Comparison of ENCODE assay signal across 27 cellular contexts in genomic region chr18:6855767-6856166, GRCh38.
"Had no signal": no experiment of that assay in that cellular context is flagged by ENCODE, and none has a peak within 500 bp of the region (broad histone marks: within the 10 kb centered on the region; RNA-seq: fewer than 3 reads in every experiment).

No MANE protein-coding gene starts in this region.

- H3K27me3 ChIP-seq: hepatocyte, left lung, neural progenitor cell, ovary, right atrium auricular region, right lobe of liver, stomach, testis, thyroid gland, transverse colon, upper lobe of left lung had no signal

- H3K4me2 ChIP-seq: hepatocyte, neural progenitor cell, smooth muscle cell had no signal

- H2AFZ ChIP-seq: hepatocyte, neural progenitor cell had no signal

- H3K36me3 ChIP-seq: left lung, lower lobe of right lung, ovary, right atrium auricular region, right lobe of liver, transverse colon had no signal

- H3K4me3 ChIP-seq: hepatocyte, left lung, lower lobe of right lung, neural progenitor cell, ovary, right atrium auricular region, right lobe of liver, smooth muscle cell, stomach, testis, thyroid gland, transverse colon, upper lobe of left lung had no signal

- H3K9ac ChIP-seq: neural progenitor cell had no signal

- DNase-seq: islet precursor cell; kidney glomerular epithelial cell; left cardiac atrium; lower lobe of right lung; mammary epithelial cell; mesendoderm; naive B cell; natural killer cell; nephron progenitor cell; ovary; stimulated activated CD4-positive, alpha-beta T cell treated with anti-CD3 and anti-CD28 coated beads, Interleukin-1b, Interleukin-23, amount 100 ng/mL, for 48 hours; stimulated activated CD4-positive, alpha-beta T cell treated with anti-CD3 and anti-CD28 coated beads, Interleukin-2, amount 100 ng/mL, for 48 hours; stimulated activated CD4-positive, alpha-beta T cell treated with anti-CD3 and anti-CD28 coated beads, Interleukin-4, amount 100 ng/mL, for 4 hours; stimulated activated CD8-positive, alpha-beta memory T cell treated with anti-CD3 and anti-CD28 coated beads, Interleukin-4, amount 100 ng/mL, for 48 hours; stimulated activated naive B cell treated with anti-CD40 and anti-IgM and Interleukin-4, amounts not matched to agents 10 μg/mL and 1 μg/mL and 100 μg/mL, for 72 hours; stimulated activated naive CD8-positive, alpha-beta T cell treated with anti-CD3 and anti-CD28 coated beads, Interleukin-15, Interleukin-2, amounts not matched to agents 100 U/mL and 50 U/mL, for 24 hours; stomach; testis; thyroid gland; transverse colon had no signal

- ATAC-seq: left cardiac atrium; left lung; natural killer cell; stimulated activated naive B cell treated with anti-CD40 and anti-IgM and Interleukin-4, amounts not matched to agents 10 μg/mL and 1 μg/mL and 100 μg/mL, for 72 hours; stimulated activated naive CD8-positive, alpha-beta T cell treated with anti-CD3 and anti-CD28 coated beads, Interleukin-15, Interleukin-2, amounts not matched to agents 100 U/mL and 50 U/mL, for 24 hours had no signal

- H3K27ac ChIP-seq: hepatocyte, left lung, lower lobe of right lung, neural progenitor cell, ovary, right atrium auricular region, right lobe of liver, stomach, testis, thyroid gland, transverse colon, upper lobe of left lung had no signal

- H3K4me1 ChIP-seq: left lung, lower lobe of right lung, right atrium auricular region, right lobe of liver, stomach, testis, thyroid gland, transverse colon, upper lobe of left lung had no signal

- H3K9me3 ChIP-seq: ovary, right atrium auricular region, right lobe of liver, testis, thyroid gland had no signal
